Comparison of ENCODE assay signal across 8 cellular contexts in genomic region chr2:174771631-174772491, GRCh38. TPM values are rescaled to one million over a fixed set of nuclear protein-coding genes. Genes with fewer than 3 reads are reported as not detected.
A peak's percentile ranks its signal among the peaks of the same experiment; 100 is the strongest.
DNase-seq lines count a peak whose midpoint lies in the region; ATAC-seq and TF ChIP-seq lines count a peak whose summit lies in the region.

No MANE protein-coding gene starts in this region.

- H3K36me3 ChIP-seq in OCI-LY1 (ENCODE audit: insufficient read depth, low read length) (no peaks in the 10 kb centered on the region), left ventricle myocardium inferior (no peaks in the 10 kb centered on the region), prostate gland (no peaks in the 10 kb centered on the region)

- ATAC-seq in GM19035 (IDR thresholded peaks at IDR 0.05; ENCODE audit: unreplicated experiment) = peak; percentile 85

- H3K4me3 ChIP-seq in OCI-LY1 (ENCODE audit: low read depth, low read length, poor library complexity, severe bottlenecking) (peak overlapping the region; percentile 14), left ventricle myocardium inferior (peak overlapping the region; percentile 37), prostate gland (no peak overlapping the region)

- 32% methylated on average over 14 of the region's 14 CpGs for WGBS in prostate gland

- H2AFZ ChIP-seq in OCI-LY1 (ENCODE audit: low read length) = no peak overlapping the region; the same call in 1 of the 2 replicates

- H3K36me3 Mint-ChIP-seq in CD14-positive monocyte = no peaks in the 10 kb centered on the region

- H3K4me1 Mint-ChIP-seq in CD14-positive monocyte = peaks cover 16% of the 10 kb centered on the region

- no peaks in the 10 kb centered on the region for H3K9me2 ChIP-seq in OCI-LY1 (ENCODE audit: low read depth, low read length)

- peak; percentile 56 for DNase-seq in CD14-positive monocyte (ENCODE audit: low spot score)
- DNase-seq in HPDE6-E6E7 (ENCODE audit: extremely low spot score) = peak; percentile 77
- peak in 56 of 58 donors; percentile 11 to 84 (median 61) for DNase-seq in anterior cingulate cortex (lab: John Stamatoyannopoulos, UW)
- peak; percentile 77 for DNase-seq in left ventricle myocardium inferior
- DNase-seq in prostate gland (ENCODE audit: low spot score) = peak; percentile 48
- no peak for DNase-seq in NCI-H128 (lab: John Stamatoyannopoulos, UW; ENCODE audit: unreplicated experiment)

- no peaks in the 10 kb centered on the region for H3K79me2 ChIP-seq in OCI-LY1 (ENCODE audit: insufficient read depth, low read length)

- no peaks in the 10 kb centered on the region for H3F3A ChIP-seq in OCI-LY1 (ENCODE audit: insufficient read depth, low read length)

- peak; percentile 76 for TF ChIP-seq CTCF in CD14-positive monocyte (IDR thresholded peaks at IDR 0.05)
- TF ChIP-seq CTCF in OCI-LY1 (IDR thresholded peaks at IDR 0.05; ENCODE audit: low read length) = peak; percentile 79
- TF ChIP-seq CTCF in left ventricle myocardium inferior (IDR thresholded peaks at IDR 0.05; ENCODE audit: borderline replicate concordance) = peak; percentile 91
- TF ChIP-seq CTCF in prostate gland (IDR thresholded peaks at IDR 0.05) = peak; percentile 40 to 84 (median 72)

- H3K27me3 ChIP-seq in OCI-LY1 (ENCODE audit: insufficient read depth, low read length) = no peaks in the 10 kb centered on the region
- no peaks in the 10 kb centered on the region for H3K27me3 ChIP-seq in left ventricle myocardium inferior (ENCODE audit: low read depth)
- H3K27me3 ChIP-seq in prostate gland (replicated peaks; ENCODE audit: insufficient read depth) = no peaks in the 10 kb centered on the region

- H3K9me3 Mint-ChIP-seq in CD14-positive monocyte = peaks cover 0 to 3% (median 0%) of the 10 kb centered on the region in 7 donors

- no peak overlapping the region; the same call in 1 of the 2 replicates for H3K9ac ChIP-seq in OCI-LY1 (ENCODE audit: low read length)

- H3K27ac ChIP-seq in OCI-LY1 (ENCODE audit: low read depth, low read length, poor library complexity, severe bottlenecking) (peak overlapping the region; percentile 37), left ventricle myocardium inferior (replicated peaks) (no peak overlapping the region), prostate gland (no peak overlapping the region)

- H3K27me3 Mint-ChIP-seq in CD14-positive monocyte (ENCODE audit: low read depth in 3 of 3) = peaks cover 12 to 21% (median 15%) of the 10 kb centered on the region in 3 donors

- no peaks in the 10 kb centered on the region for H4K20me1 ChIP-seq in OCI-LY1 (ENCODE audit: insufficient read depth, low read length)

- H3K4me1 ChIP-seq in OCI-LY1 (ENCODE audit: insufficient read depth, low read length, severe bottlenecking) (peaks cover 26% of the 10 kb centered on the region), left ventricle myocardium inferior (peaks cover 13% of the 10 kb centered on the region), prostate gland (replicated peaks) (no peaks in the 10 kb centered on the region)

- H3K27ac Mint-ChIP-seq in CD14-positive monocyte = peak overlapping the region in 6 of 7 donors; percentile 42 to 77 (median 59)

- peak overlapping the region; percentile 26; the same call in 1 of the 2 replicates for H3K4me2 ChIP-seq in OCI-LY1 (ENCODE audit: low read length)

- peak overlapping the region; percentile 58 to 74 for H3K4me3 Mint-ChIP-seq in CD14-positive monocyte

- intact Hi-C loops in CD14-positive monocyte (cut with micrococcal nuclease) = no loop called here
- intact Hi-C loops in left ventricle myocardium inferior (cut with micrococcal nuclease) = loop anchor here (5.0 kb wide), 1 partner anchor 215 kb away; no protein-coding TSS in a partner anchor
- intact Hi-C loops in prostate gland (cut with DNase I) = loop anchor here (1.0 kb wide), 1 partner anchor 214 kb away; no protein-coding TSS in a partner anchor

- TF ChIP-seq POLR2A in prostate gland (IDR thresholded peaks at IDR 0.05) = no peak

- no peaks in the 10 kb centered on the region for H3K9me3 ChIP-seq in OCI-LY1 (ENCODE audit: low read length)
- no peaks in the 10 kb centered on the region for H3K9me3 ChIP-seq in left ventricle myocardium inferior (replicated peaks)
- H3K9me3 ChIP-seq in prostate gland = no peaks in the 10 kb centered on the region

RNA-seq across cellular contexts. Expression of gene CHRNA1, which starts 7.6 kb away (rescaled TPM):
- polyA plus RNA-seq in CD14-positive monocyte = not detected
- total RNA-seq in left ventricle myocardium inferior (0.33 TPM), prostate gland (1 to 10 TPM in 1 of 2 donors, not detected in 1; 4.0 TPM)

Comparison
In these comparisons a context has a peak if more than half of its experiments do, and no peak if none do; other contexts are left out.
1. H3K4me3 ChIP-seq: peak in OCI-LY1 (single experiment) and left ventricle myocardium inferior (single experiment); none in prostate gland (0 of 2).
2. intact Hi-C loops: an anchor here in left ventricle myocardium inferior (5.0 kb wide) and prostate gland (1.0 kb wide); none called in CD14-positive monocyte.
3. Peak in every context shown above with its lines, with median percentiles within 50 percentile points of each other: CTCF ChIP-seq.